Comparison of ENCODE assay signal across 8 cellular contexts in genomic region chr11:86291466-86292262, GRCh38. TPM values are rescaled to one million over a fixed set of nuclear protein-coding genes. Genes with fewer than 3 reads are reported as not detected.
A peak's percentile ranks its signal among the peaks of the same experiment; 100 is the strongest.
DNase-seq lines count a peak whose midpoint lies in the region; ATAC-seq and TF ChIP-seq lines count a peak whose summit lies in the region.

No MANE protein-coding gene starts in this region.

- H3K4me1 ChIP-seq in DOHH2 (ENCODE audit: control insufficient read depth, low read length) = peaks cover 25% of the 10 kb centered on the region
- H3K4me1 ChIP-seq in Panc1 (ENCODE audit: control insufficient read depth, insufficient read depth, low read length) = no peaks in the 10 kb centered on the region

- H3K9me2 ChIP-seq in DOHH2 (replicated peaks; ENCODE audit: control insufficient read depth, low read length) = no peaks in the 10 kb centered on the region

- peaks cover 6% of the 10 kb centered on the region for H3K36me3 Mint-ChIP-seq in activated T-helper 17 cell treated with anti-CD3 and anti-CD28 coated beads, Interleukin-2, amount 50 U/mL, for 72 hours (ENCODE audit: low read depth)

- H3K4me3 Mint-ChIP-seq in activated T-helper 17 cell treated with anti-CD3 and anti-CD28 coated beads, Interleukin-2, amount 50 U/mL, for 72 hours = peak overlapping the region; percentile 72

- H3K27ac Mint-ChIP-seq in activated T-helper 17 cell treated with anti-CD3 and anti-CD28 coated beads, Interleukin-2, amount 50 U/mL, for 72 hours = peak overlapping the region; percentile 63

- no peaks in the 10 kb centered on the region for H3K79me2 ChIP-seq in DOHH2 (ENCODE audit: control insufficient read depth, low read length)

- H3K4me1 Mint-ChIP-seq in activated T-helper 17 cell treated with anti-CD3 and anti-CD28 coated beads, Interleukin-2, amount 50 U/mL, for 72 hours = peaks cover 36% of the 10 kb centered on the region

- TF ChIP-seq CTCF in DOHH2 (IDR thresholded peaks at IDR 0.05; ENCODE audit: low read depth, low read length, poor library complexity, severe bottlenecking) = peak; percentile 73
- TF ChIP-seq CTCF in Panc1 (IDR thresholded peaks at IDR 0.05) = peak; percentile 91
- TF ChIP-seq CTCF in foreskin fibroblast (IDR thresholded peaks at IDR 0.05; ENCODE audit: low read depth, low read length) = peak; percentile 65

- H3K4me3 ChIP-seq in DOHH2 (ENCODE audit: low read length) (no peak overlapping the region), Panc1 (ENCODE audit: low read depth in 2 of 2, low read length in 2 of 2) (no peak overlapping the region), foreskin fibroblast (ENCODE audit: low read depth in 1 of 2, low read length in 2 of 2) (no peak overlapping the region)

- DNase-seq in Panc1 (ENCODE audit: low read depth, low spot score) (peak; percentile 48), foreskin fibroblast (peak; percentile 35 to 73), pons (ENCODE audit: low spot score) (peak; percentile 58)

- H3K4me2 ChIP-seq in DOHH2 (ENCODE audit: low read length) = no peak overlapping the region

- peaks cover 3% of the 10 kb centered on the region; the same call in 1 of the 2 replicates for H3F3A ChIP-seq in DOHH2 (ENCODE audit: control insufficient read depth, insufficient read depth)

- in situ Hi-C loops in Panc1 (cut with HindIII; ENCODE audit: low pct_unique_long_range_greater_than_20kb, low sequenced_read_pairs) = no loop called here

- H3K36me3 ChIP-seq in DOHH2 (ENCODE audit: control insufficient read depth, low read length) (no peaks in the 10 kb centered on the region), Panc1 (ENCODE audit: control insufficient read depth, insufficient read depth, low read length) (no peaks in the 10 kb centered on the region)

- POLR2A ChIA-PET in Panc1 (lab: Charles Lee) = no interaction called here

- H3K27ac ChIP-seq in DOHH2 (ENCODE audit: low read depth, low read length) (no peak overlapping the region), Panc1 (ENCODE audit: low read length) (no peak overlapping the region)

- H4K20me1 ChIP-seq in DOHH2 (ENCODE audit: control insufficient read depth, insufficient read depth, low read depth, low read length) = no peaks in the 10 kb centered on the region

- ATAC-seq in HG03439 (IDR thresholded peaks at IDR 0.05; ENCODE audit: unreplicated experiment) (peak; percentile 35), Panc1 (peak; percentile 71), HG02610 (IDR thresholded peaks at IDR 0.05; ENCODE audit: unreplicated experiment) (no peak), HG03139 (IDR thresholded peaks at IDR 0.05; ENCODE audit: unreplicated experiment) (no peak)
- peak; percentile 41 for ATAC-seq in activated T-helper 17 cell treated with anti-CD3 and anti-CD28 coated beads, Interleukin-2, amount 50 U/mL, for 72 hours (replicated peaks)

- CTCF ChIA-PET in Panc1 (lab: Charles Lee) = interaction anchor here (0.7 kb wide), 3 partner anchors 37 to 327 kb away, joined by 5 to 11 read pairs (median 7); no protein-coding TSS in a partner anchor

- intact Hi-C loops in Panc1 (cut with micrococcal nuclease; ENCODE audit: unreplicated experiment) = loop anchor here (5.0 to 10.0 kb wide), 2 partner anchors 347 to 434 kb away; partner anchors contain the start of gene CCDC83

- no peaks in the 10 kb centered on the region for H3K9me3 ChIP-seq in DOHH2 (ENCODE audit: control insufficient read depth, insufficient read depth, low read length)
- H3K9me3 ChIP-seq in Panc1 (ENCODE audit: control insufficient read depth, insufficient read depth, low read depth, low read length) = no peaks in the 10 kb centered on the region

- BruUV-seq in Panc1 (replicated peaks; lab: Mats Ljungman, UMichigan) = no TSS peak

- H3K9me3 Mint-ChIP-seq in activated T-helper 17 cell treated with anti-CD3 and anti-CD28 coated beads, Interleukin-2, amount 50 U/mL, for 72 hours = no peaks in the 10 kb centered on the region

- H3K27me3 ChIP-seq in DOHH2 (ENCODE audit: control insufficient read depth, low read length) = no peaks in the 10 kb centered on the region
- no peaks in the 10 kb centered on the region for H3K27me3 ChIP-seq in Panc1 (ENCODE audit: control insufficient read depth, insufficient read depth, low read length)

- H3K27me3 Mint-ChIP-seq in activated T-helper 17 cell treated with anti-CD3 and anti-CD28 coated beads, Interleukin-2, amount 50 U/mL, for 72 hours = no peaks in the 10 kb centered on the region

RNA-seq across cellular contexts. Expression of gene HIKESHI, which starts 10.4 kb away (rescaled TPM):
- 61.3 TPM for total RNA-seq in Panc1 (2021; ENCODE audit: unreplicated experiment)
- 42.4 TPM for polyA plus RNA-seq in Panc1 (2012; ENCODE audit: insufficient read length)
- total RNA-seq in activated T-helper 17 cell treated with anti-CD3 and anti-CD28 coated beads, Interleukin-2, amount 50 U/mL, for 72 hours = 10 to 100 TPM; 36.2 to 48.1 TPM

RNA-seq across cellular contexts. Expression of gene EED, which starts 47.1 kb away (rescaled TPM):
- total RNA-seq in Panc1 (2021; ENCODE audit: unreplicated experiment) = 29.0 TPM
- polyA plus RNA-seq in Panc1 (2012; ENCODE audit: insufficient read length) = 19.7 TPM
- total RNA-seq in activated T-helper 17 cell treated with anti-CD3 and anti-CD28 coated beads, Interleukin-2, amount 50 U/mL, for 72 hours = 10 to 100 TPM; 78.2 to 89.2 TPM

Comparison
In these comparisons a context has a peak if more than half of its experiments do, and no peak if none do; other contexts are left out.
1. ATAC-seq: peak in HG03439 (single experiment), Panc1 (single experiment) and activated T-helper 17 cell treated with anti-CD3 and anti-CD28 coated beads, Interleukin-2, amount 50 U/mL, for 72 hours (single experiment); none in HG02610 (single experiment) and HG03139 (single experiment).
2. Peak in every context shown above with its lines, with median percentiles within 50 percentile points of each other: CTCF ChIP-seq and DNase-seq.